1 cellular context compared by ENCODE assay signal in the genomic region with DNA sequence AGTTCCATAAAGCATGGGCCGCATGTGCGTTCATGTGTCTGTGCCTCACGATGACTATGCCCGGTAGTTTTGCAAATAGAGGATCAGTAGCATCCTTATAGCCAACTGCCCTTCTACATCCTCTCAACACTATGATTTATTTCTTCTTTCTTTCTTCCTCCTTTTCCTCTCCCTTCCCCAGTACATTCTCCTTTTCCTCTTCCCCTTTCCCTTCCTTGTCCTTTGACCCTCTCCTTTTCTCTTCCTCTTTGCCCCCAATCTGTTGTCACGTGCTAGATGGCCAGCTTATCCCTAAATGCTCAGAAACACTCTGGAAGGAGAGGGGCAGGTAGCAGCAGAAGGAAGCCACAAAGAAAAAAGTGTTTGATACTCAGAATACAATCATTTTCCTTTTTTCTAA.
TF ChIP-seq lines count a peak whose summit lies in the region.

No MANE protein-coding gene starts in this region.

TF ChIP-seq in HepG2, 621 proteins besides CTCF, POLR2A, EP300 and RAD21:
- TF ChIP-seq ZMYM4 (CRISPR knock-in tag; IDR thresholded peaks at IDR 0.05), result no peak
- TF ChIP-seq HNRNPK (IDR thresholded peaks at IDR 0.05; ENCODE audit: low read depth, low read length, poor library complexity, severe bottlenecking), result peak; percentile 26
- TF ChIP-seq ZNF274 (CRISPR knock-in tag; IDR thresholded peaks at IDR 0.05), result no peak
- no peak for TF ChIP-seq RFXAP (CRISPR knock-in tag; IDR thresholded peaks at IDR 0.05; ENCODE audit: borderline replicate concordance)
- 0 out of 2 replicates have a peak, but pooled peaks have one; percentile 6 for TF ChIP-seq ZFP91 (CRISPR knock-in tag; IDR thresholded peaks at IDR 0.05; ENCODE audit: borderline replicate concordance)
- peak; percentile 6; the same call in 1 of the 2 replicates for TF ChIP-seq KMT2B (CRISPR knock-in tag; IDR thresholded peaks at IDR 0.05)
- no peak for TF ChIP-seq BRCA1 (CRISPR knock-in tag; IDR thresholded peaks at IDR 0.05)
- TF ChIP-seq, protein P1, sequence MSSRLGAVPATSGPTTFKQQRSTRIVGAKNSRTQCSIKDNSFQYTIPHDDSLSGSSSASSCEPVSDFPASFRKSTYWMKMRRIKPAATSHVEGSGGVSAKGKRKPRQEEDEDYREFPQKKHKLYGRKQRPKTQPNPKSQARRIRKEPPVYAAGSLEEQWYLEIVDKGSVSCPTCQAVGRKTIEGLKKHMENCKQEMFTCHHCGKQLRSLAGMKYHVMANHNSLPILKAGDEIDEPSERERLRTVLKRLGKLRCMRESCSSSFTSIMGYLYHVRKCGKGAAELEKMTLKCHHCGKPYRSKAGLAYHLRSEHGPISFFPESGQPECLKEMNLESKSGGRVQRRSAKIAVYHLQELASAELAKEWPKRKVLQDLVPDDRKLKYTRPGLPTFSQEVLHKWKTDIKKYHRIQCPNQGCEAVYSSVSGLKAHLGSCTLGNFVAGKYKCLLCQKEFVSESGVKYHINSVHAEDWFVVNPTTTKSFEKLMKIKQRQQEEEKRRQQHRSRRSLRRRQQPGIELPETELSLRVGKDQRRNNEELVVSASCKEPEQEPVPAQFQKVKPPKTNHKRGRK (CRISPR knock-in tag; IDR thresholded peaks at IDR 0.05), result 0 out of 2 replicates have a peak, but pooled peaks have one; percentile 81
- 0 out of 2 replicates have a peak, but pooled peaks have one; percentile 2 for TF ChIP-seq CREBL2 (CRISPR knock-in tag; IDR thresholded peaks at IDR 0.05; ENCODE audit: borderline replicate concordance)
- TF ChIP-seq, protein P2, sequence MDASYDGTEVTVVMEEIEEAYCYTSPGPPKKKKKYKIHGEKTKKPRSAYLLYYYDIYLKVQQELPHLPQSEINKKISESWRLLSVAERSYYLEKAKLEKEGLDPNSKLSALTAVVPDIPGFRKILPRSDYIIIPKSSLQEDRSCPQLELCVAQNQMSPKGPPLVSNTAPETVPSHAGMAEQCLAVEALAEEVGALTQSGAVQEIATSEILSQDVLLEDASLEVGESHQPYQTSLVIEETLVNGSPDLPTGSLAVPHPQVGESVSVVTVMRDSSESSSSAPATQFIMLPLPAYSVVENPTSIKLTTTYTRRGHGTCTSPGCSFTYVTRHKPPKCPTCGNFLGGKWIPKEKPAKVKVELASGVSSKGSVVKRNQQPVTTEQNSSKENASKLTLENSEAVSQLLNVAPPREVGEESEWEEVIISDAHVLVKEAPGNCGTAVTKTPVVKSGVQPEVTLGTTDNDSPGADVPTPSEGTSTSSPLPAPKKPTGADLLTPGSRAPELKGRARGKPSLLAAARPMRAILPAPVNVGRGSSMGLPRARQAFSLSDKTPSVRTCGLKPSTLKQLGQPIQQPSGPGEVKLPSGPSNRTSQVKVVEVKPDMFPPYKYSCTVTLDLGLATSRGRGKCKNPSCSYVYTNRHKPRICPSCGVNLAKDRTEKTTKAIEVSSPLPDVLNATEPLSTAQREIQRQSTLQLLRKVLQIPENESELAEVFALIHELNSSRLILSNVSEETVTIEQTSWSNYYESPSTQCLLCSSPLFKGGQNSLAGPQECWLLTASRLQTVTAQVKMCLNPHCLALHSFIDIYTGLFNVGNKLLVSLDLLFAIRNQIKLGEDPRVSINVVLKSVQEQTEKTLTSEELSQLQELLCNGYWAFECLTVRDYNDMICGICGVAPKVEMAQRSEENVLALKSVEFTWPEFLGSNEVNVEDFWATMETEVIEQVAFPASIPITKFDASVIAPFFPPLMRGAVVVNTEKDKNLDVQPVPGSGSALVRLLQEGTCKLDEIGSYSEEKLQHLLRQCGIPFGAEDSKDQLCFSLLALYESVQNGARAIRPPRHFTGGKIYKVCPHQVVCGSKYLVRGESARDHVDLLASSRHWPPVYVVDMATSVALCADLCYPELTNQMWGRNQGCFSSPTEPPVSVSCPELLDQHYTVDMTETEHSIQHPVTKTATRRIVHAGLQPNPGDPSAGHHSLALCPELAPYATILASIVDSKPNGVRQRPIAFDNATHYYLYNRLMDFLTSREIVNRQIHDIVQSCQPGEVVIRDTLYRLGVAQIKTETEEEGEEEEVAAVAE (CRISPR knock-in tag; IDR thresholded peaks at IDR 0.05; ENCODE audit: borderline replicate concordance), result no peak
- TF ChIP-seq ZBTB49 (CRISPR knock-in tag; IDR thresholded peaks at IDR 0.05; ENCODE audit: borderline replicate concordance), result no peak
- 0 out of 2 replicates have a peak, but pooled peaks have one; percentile 12 for TF ChIP-seq ZNF124 (CRISPR knock-in tag; IDR thresholded peaks at IDR 0.05)
- no peak for TF ChIP-seq MTERF4 (CRISPR knock-in tag; IDR thresholded peaks at IDR 0.05)
- 0 out of 2 replicates have a peak, but pooled peaks have one; percentile 24 for TF ChIP-seq SMAD9 (CRISPR knock-in tag; IDR thresholded peaks at IDR 0.05)
- TF ChIP-seq, protein P3, sequence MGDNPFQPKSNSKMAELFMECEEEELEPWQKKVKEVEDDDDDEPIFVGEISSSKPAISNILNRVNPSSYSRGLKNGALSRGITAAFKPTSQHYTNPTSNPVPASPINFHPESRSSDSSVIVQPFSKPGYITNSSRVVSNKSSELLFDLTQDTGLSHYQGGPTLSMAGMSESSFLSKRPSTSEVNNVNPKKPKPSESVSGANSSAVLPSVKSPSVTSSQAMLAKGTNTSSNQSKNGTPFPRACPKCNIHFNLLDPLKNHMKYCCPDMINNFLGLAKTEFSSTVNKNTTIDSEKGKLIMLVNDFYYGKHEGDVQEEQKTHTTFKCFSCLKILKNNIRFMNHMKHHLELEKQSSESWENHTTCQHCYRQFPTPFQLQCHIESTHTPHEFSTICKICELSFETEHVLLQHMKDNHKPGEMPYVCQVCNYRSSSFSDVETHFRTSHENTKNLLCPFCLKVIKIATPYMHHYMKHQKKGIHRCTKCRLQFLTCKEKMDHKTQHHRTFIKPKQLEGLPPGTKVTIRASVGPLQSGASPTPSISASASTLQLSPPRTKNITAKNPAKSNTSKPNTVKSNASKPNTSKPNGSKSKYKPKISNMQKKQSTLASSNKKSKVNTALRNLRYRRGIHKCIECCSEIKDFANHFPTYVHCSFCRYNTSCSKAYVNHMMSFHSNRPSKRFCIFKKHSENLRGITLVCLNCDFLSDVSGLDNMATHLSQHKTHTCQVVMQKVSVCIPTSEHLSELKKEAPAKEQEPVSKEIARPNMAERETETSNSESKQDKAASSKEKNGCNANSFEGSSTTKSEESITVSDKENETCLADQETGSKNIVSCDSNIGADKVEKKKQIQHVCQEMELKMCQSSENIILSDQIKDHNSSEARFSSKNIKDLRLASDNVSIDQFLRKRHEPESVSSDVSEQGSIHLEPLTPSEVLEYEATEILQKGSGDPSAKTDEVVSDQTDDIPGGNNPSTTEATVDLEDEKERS (CRISPR knock-in tag; IDR thresholded peaks at IDR 0.05), result 0 out of 2 replicates have a peak, but pooled peaks have one; percentile 6
- no peak for TF ChIP-seq ZBTB1 (CRISPR knock-in tag; IDR thresholded peaks at IDR 0.05; ENCODE audit: borderline replicate concordance)
- peak; percentile 83 for TF ChIP-seq PCBP2 (optimal IDR thresholded peaks at IDR 0.05; ENCODE audit: low read depth, low read length, poor library complexity, severe bottlenecking)
- peak; percentile 3; the same call in 1 of the 2 replicates for TF ChIP-seq MEF2D (CRISPR knock-in tag; IDR thresholded peaks at IDR 0.05)
- no peak for TF ChIP-seq ZEB1 (IDR thresholded peaks at IDR 0.05; ENCODE audit: insufficient replicate concordance, low read depth)
TF ChIP-seq in HepG2: peak in this region for 10.
